In the genomic region with DNA sequence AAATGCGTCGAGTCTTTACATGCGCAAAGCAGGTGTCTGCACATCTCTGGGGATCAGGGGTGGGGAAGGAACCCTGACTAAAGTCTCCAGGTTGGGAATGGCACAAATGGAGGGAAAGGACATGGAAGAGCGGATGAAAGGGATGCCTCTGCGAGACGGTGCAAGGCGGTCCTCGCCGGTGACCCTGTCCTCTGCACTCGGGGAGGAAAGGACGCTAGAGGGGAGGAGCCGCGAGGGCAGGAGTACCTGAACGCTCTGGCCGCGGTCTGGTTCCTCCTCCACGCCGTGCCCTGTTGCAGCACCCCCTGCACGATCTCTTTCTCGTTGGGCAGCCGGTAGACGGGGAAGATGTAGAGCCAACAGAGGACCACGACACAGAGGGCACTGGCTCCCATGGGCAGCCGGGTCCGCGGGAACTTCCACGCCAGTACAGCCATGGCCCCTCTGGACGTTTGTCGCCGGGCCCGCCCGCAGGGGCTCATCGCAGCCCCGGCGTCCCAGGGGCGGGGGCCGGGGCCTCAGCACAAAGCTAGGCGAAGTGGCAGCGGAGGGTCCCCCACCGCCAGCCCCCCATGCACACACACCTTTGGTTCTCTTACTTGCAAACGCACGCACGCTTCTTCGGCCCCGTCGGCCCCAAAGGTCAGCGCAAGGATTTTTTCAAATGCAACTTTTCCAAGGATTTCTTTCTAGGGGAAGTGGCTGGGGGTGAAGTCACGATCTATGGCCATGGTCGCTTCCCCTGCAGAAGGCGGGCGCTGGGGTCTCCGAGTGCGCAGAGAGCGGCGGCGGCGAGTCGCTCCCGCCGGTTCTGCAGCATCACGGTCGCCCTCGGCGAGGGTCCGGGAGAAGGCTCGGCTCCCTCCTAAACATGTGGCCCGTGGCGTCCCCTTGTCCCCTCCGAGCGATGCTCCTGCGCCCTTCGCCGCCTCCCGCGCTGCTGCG, we compare ENCODE assay signal across 8 cellular contexts. TPM values are rescaled to one million over a fixed set of nuclear protein-coding genes. Genes with fewer than 3 reads are reported as not detected.
DNase-seq lines count a peak whose midpoint lies in the region; TF ChIP-seq lines count a peak whose summit lies in the region.

No MANE protein-coding gene starts in this region.

- H3K4me3 ChIP-seq in HUES6 (ENCODE audit: low read depth, low read length), result peak overlapping the region; percentile 87
- H3K4me3 ChIP-seq in rectal smooth muscle tissue (ENCODE audit: low read length), result peak overlapping the region; percentile 72

- intact Hi-C loops in activated T-helper 1 cell treated with anti-CD3 and anti-CD28 coated beads, Interleukin-12 subunit alpha, Interleukin-12 subunit beta, Interleukin-2, Interleukin-4 antibody, amounts not matched to agents 30 ng/mL and 10 ng/mL and 1 ng/mL, durations not matched to agents 14 hours and 24 hours and 36 hours (cut with micrococcal nuclease), result loop anchor here (2.0 to 10.0 kb wide), 5 partner anchors 75 to 635 kb away; a partner anchor contains a TSS

- no peak for DNase-seq in activated T-helper 1 cell treated with anti-CD3 and anti-CD28 coated beads, Interleukin-12 subunit alpha, Interleukin-12 subunit beta, Interleukin-2, Interleukin-4 antibody, amounts not matched to agents 30 ng/mL and 10 ng/mL and 1 ng/mL, durations not matched to agents 14 hours and 24 hours and 36 hours (ENCODE audit: low spot score)
- DNase-seq in glutamatergic neuron (peak; percentile 57), AML-193 (lab: John Stamatoyannopoulos, UW) (no peak), cortex of kidney (lab: John Stamatoyannopoulos, UW) (no peak), NOMO-1 treated with dmso at 0.1 percent for 144 hours (lab: John Stamatoyannopoulos, UW; ENCODE audit: unreplicated experiment) (no peak)
- no peak for DNase-seq in NK-92 treated with Interleukin-12 subunit alpha and Interleukin-12 subunit beta, amount 100 ng/mL, for 24 hours (lab: John Stamatoyannopoulos, UW)

- no peak for TF ChIP-seq CTCF in glutamatergic neuron (IDR thresholded peaks at IDR 0.05; ENCODE audit: partially characterized antibody, unreplicated experiment)

- 0 out of 2 replicates have a peak, but pooled peaks cover 5% of the 10 kb centered on the region for H3K4me1 ChIP-seq in HUES6 (ENCODE audit: control insufficient read depth, insufficient read depth, low read length)
- H3K4me1 ChIP-seq in rectal smooth muscle tissue (ENCODE audit: control insufficient read depth, insufficient read depth, low read length), result peaks cover 8% of the 10 kb centered on the region

- peak overlapping the region; percentile 77 for H3K4me3 Mint-ChIP-seq in activated T-helper 1 cell treated with anti-CD3 and anti-CD28 coated beads, Interleukin-12 subunit alpha, Interleukin-12 subunit beta, Interleukin-2, Interleukin-4 antibody, amounts not matched to agents 30 ng/mL and 10 ng/mL and 1 ng/mL, durations not matched to agents 14 hours and 24 hours and 36 hours
- peak overlapping the region; percentile 96 for H3K4me3 Mint-ChIP-seq in glutamatergic neuron (ENCODE audit: unreplicated experiment)

- H3K9me3 ChIP-seq in HUES6 (ENCODE audit: control insufficient read depth, insufficient read depth, low read depth, low read length), result no peaks in the 10 kb centered on the region

- H3K27ac Mint-ChIP-seq in activated T-helper 1 cell treated with anti-CD3 and anti-CD28 coated beads, Interleukin-12 subunit alpha, Interleukin-12 subunit beta, Interleukin-2, Interleukin-4 antibody, amounts not matched to agents 30 ng/mL and 10 ng/mL and 1 ng/mL, durations not matched to agents 14 hours and 24 hours and 36 hours, result peak overlapping the region; percentile 38
- H3K27ac Mint-ChIP-seq in glutamatergic neuron (ENCODE audit: unreplicated experiment), result peak overlapping the region; percentile 52

- H3K9me3 Mint-ChIP-seq in activated T-helper 1 cell treated with anti-CD3 and anti-CD28 coated beads, Interleukin-12 subunit alpha, Interleukin-12 subunit beta, Interleukin-2, Interleukin-4 antibody, amounts not matched to agents 30 ng/mL and 10 ng/mL and 1 ng/mL, durations not matched to agents 14 hours and 24 hours and 36 hours, result no peaks in the 10 kb centered on the region
- H3K9me3 Mint-ChIP-seq in glutamatergic neuron (ENCODE audit: unreplicated experiment), result peaks cover 11% of the 10 kb centered on the region

- peaks cover 46% of the 10 kb centered on the region for H3K27me3 ChIP-seq in HUES6 (ENCODE audit: control insufficient read depth, insufficient read depth, low read length)
- peaks cover 2% of the 10 kb centered on the region for H3K27me3 ChIP-seq in rectal smooth muscle tissue (ENCODE audit: control insufficient read depth, insufficient read depth, low read length)

- H3K27me3 Mint-ChIP-seq in activated T-helper 1 cell treated with anti-CD3 and anti-CD28 coated beads, Interleukin-12 subunit alpha, Interleukin-12 subunit beta, Interleukin-2, Interleukin-4 antibody, amounts not matched to agents 30 ng/mL and 10 ng/mL and 1 ng/mL, durations not matched to agents 14 hours and 24 hours and 36 hours (ENCODE audit: insufficient read depth), result peaks cover 52% of the 10 kb centered on the region
- peaks cover 24% of the 10 kb centered on the region for H3K27me3 Mint-ChIP-seq in glutamatergic neuron (ENCODE audit: unreplicated experiment)

- H3K4me1 Mint-ChIP-seq in activated T-helper 1 cell treated with anti-CD3 and anti-CD28 coated beads, Interleukin-12 subunit alpha, Interleukin-12 subunit beta, Interleukin-2, Interleukin-4 antibody, amounts not matched to agents 30 ng/mL and 10 ng/mL and 1 ng/mL, durations not matched to agents 14 hours and 24 hours and 36 hours (ENCODE audit: low read depth), result peaks cover 27% of the 10 kb centered on the region
- H3K4me1 Mint-ChIP-seq in glutamatergic neuron (ENCODE audit: low read depth, unreplicated experiment), result peaks cover 6% of the 10 kb centered on the region

- no peaks in the 10 kb centered on the region for H3K36me3 ChIP-seq in HUES6 (ENCODE audit: control insufficient read depth, insufficient read depth, low read length)
- no peaks in the 10 kb centered on the region for H3K36me3 ChIP-seq in rectal smooth muscle tissue (ENCODE audit: control insufficient read depth, insufficient read depth, low read length)

- peaks cover 1% of the 10 kb centered on the region for H3K36me3 Mint-ChIP-seq in activated T-helper 1 cell treated with anti-CD3 and anti-CD28 coated beads, Interleukin-12 subunit alpha, Interleukin-12 subunit beta, Interleukin-2, Interleukin-4 antibody, amounts not matched to agents 30 ng/mL and 10 ng/mL and 1 ng/mL, durations not matched to agents 14 hours and 24 hours and 36 hours (ENCODE audit: low read depth)
- no peaks in the 10 kb centered on the region for H3K36me3 Mint-ChIP-seq in glutamatergic neuron (ENCODE audit: unreplicated experiment)

- H3K9ac ChIP-seq in HUES6 (ENCODE audit: low read length) (peak overlapping the region; percentile 21), rectal smooth muscle tissue (ENCODE audit: low read length) (no peak overlapping the region)

- H3K27ac ChIP-seq in HUES6 (ENCODE audit: low read depth, low read length) (no peak overlapping the region), rectal smooth muscle tissue (ENCODE audit: low read depth, low read length) (no peak overlapping the region)

RNA-seq across cellular contexts. Expression of a gene that starts 0.5 kb away (rescaled TPM):
- 0.17 and 0.57 TPM in 2 replicates for total RNA-seq in activated T-helper 1 cell treated with anti-CD3 and anti-CD28 coated beads, Interleukin-12 subunit alpha, Interleukin-12 subunit beta, Interleukin-2, Interleukin-4 antibody, amounts not matched to agents 30 ng/mL and 10 ng/mL and 1 ng/mL, durations not matched to agents 14 hours and 24 hours and 36 hours
- 22.0 TPM for total RNA-seq in glutamatergic neuron (ENCODE audit: unreplicated experiment)

Comparison
In these comparisons a context has a peak if more than half of its experiments do, and no peak if none do; other contexts are left out.
1. RNA of a gene that starts 0.5 kb away (total RNA-seq): 22.0 TPM in glutamatergic neuron (single experiment); 0.17 to 0.57 TPM in activated T-helper 1 cell treated with anti-CD3 and anti-CD28 coated beads, Interleukin-12 subunit alpha, Interleukin-12 subunit beta, Interleukin-2, Interleukin-4 antibody, amounts not matched to agents 30 ng/mL and 10 ng/mL and 1 ng/mL, durations not matched to agents 14 hours and 24 hours and 36 hours; every median in the first group is over 10 times any median in the second.